ENCODE assay signal across 11 cellular contexts in the genomic region with DNA sequence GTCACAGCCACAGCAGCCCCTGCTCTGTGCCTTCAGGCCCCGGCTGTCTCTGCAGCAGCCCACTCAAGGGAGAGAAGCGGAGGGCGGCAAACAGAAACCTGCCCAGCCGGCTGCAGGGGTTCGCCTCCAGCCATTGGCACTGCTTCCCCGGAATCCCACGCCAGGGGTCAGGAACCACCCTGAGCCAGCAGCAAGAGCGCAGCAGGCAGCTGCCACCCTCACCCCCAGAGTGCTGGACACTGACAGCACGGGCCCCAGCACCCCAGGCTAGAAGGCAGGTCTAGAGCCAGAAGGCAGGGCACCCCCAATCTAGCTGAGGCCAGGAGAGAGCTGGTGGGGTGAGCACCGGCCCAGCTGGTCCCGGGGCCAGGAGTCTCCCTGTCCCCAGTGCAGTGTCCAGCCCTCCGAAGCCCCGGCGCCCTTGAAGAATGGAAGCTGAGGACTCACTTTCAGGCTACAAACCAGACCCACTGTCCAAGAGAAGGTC. TPM values are rescaled to one million over a fixed set of nuclear protein-coding genes. Genes with fewer than 3 reads are reported as not detected.
DNase-seq lines count a peak whose midpoint lies in the region; ATAC-seq and TF ChIP-seq lines count a peak whose summit lies in the region.
"Had no signal": no experiment of that assay in that cellular context is flagged by ENCODE, and none has a peak within 500 bp of the region (broad histone marks: within the 10 kb centered on the region; RNA-seq: fewer than 3 reads in every experiment).

No MANE protein-coding gene starts in this region.

- H3K4me1 Mint-ChIP-seq in activated CD4-positive, alpha-beta memory T cell treated with anti-CD3 and anti-CD28 coated beads, Interleukin-2, amount 10 ng/mL, durations not matched to agents 7 days and 5 days = peaks cover 57% of the 10 kb centered on the region
- H3K4me1 Mint-ChIP-seq in memory B cell = peaks cover 52% of the 10 kb centered on the region

- peak overlapping the region; percentile 13 for H3K4me3 Mint-ChIP-seq in activated CD4-positive, alpha-beta memory T cell treated with anti-CD3 and anti-CD28 coated beads, Interleukin-2, amount 10 ng/mL, durations not matched to agents 7 days and 5 days
- no peak overlapping the region for H3K4me3 Mint-ChIP-seq in memory B cell

- no peaks in the 10 kb centered on the region for H3K9me3 ChIP-seq in tibial nerve

- peaks cover 0 to 45% (median 0%) of the 10 kb centered on the region in 3 donors for H3K36me3 ChIP-seq in tibial nerve

- peak overlapping the region in 3 of 4 donors; percentile 39 to 97 (median 71) for H3K27ac ChIP-seq in tibial nerve

- 81 to 84% methylated on average over 10 to 13 of the region's 14 CpGs for WGBS in tibial nerve, 2 donors

- H3K27me3 ChIP-seq in tibial nerve = no peaks in the 10 kb centered on the region

- POLR2A ChIA-PET in activated CD4-positive, alpha-beta memory T cell treated with anti-CD3 and anti-CD28 coated beads, Interleukin-2, amount 10 ng/mL, durations not matched to agents 7 days and 5 days (lab: Charles Lee) = interaction anchor here (0.7 to 22.6 kb wide), 13 partner anchors 9 to 254 kb away, joined by 3 to 1335 read pairs (median 37); partner anchors contain the start of genes EXOC7, FOXJ1, RNF157 and SRP68

- H3K27ac Mint-ChIP-seq in activated CD4-positive, alpha-beta memory T cell treated with anti-CD3 and anti-CD28 coated beads, Interleukin-2, amount 10 ng/mL, durations not matched to agents 7 days and 5 days = peak overlapping the region; percentile 93
- H3K27ac Mint-ChIP-seq in memory B cell = peak overlapping the region; percentile 90

- no peak for TF ChIP-seq POLR2A in tibial nerve (IDR thresholded peaks at IDR 0.05)

- no peak overlapping the region for H3K4me3 ChIP-seq in tibial nerve

- peaks cover 2 to 59% (median 39%) of the 10 kb centered on the region in 4 donors for H3K4me1 ChIP-seq in tibial nerve

- TF ChIP-seq EP300 in tibial nerve (IDR thresholded peaks at IDR 0.05) = no peak

- CTCF ChIA-PET in activated CD4-positive, alpha-beta memory T cell treated with anti-CD3 and anti-CD28 coated beads, Interleukin-2, amount 10 ng/mL, durations not matched to agents 7 days and 5 days (lab: Charles Lee) = interaction anchor here (1.2 to 2.3 kb wide), 4 partner anchors 81 to 147 kb away, joined by 3 to 10 read pairs (median 8); no protein-coding TSS in a partner anchor

- no peak for TF ChIP-seq CTCF in tibial nerve (IDR thresholded peaks at IDR 0.05)

- intact Hi-C loops in Right ventricle myocardium inferior (cut with DNase I) = no loop called here
- intact Hi-C loops in left cardiac atrium (cut with DNase I) = loop anchor here in 1 of 2 donors (10.0 kb wide), 1 partner anchor 89 kb away; no protein-coding TSS in a partner anchor

- no peaks in the 10 kb centered on the region for H3K9me3 Mint-ChIP-seq in activated CD4-positive, alpha-beta memory T cell treated with anti-CD3 and anti-CD28 coated beads, Interleukin-2, amount 10 ng/mL, durations not matched to agents 7 days and 5 days
- H3K9me3 Mint-ChIP-seq in memory B cell = no peaks in the 10 kb centered on the region

- H3K27me3 Mint-ChIP-seq in activated CD4-positive, alpha-beta memory T cell treated with anti-CD3 and anti-CD28 coated beads, Interleukin-2, amount 10 ng/mL, durations not matched to agents 7 days and 5 days = no peaks in the 10 kb centered on the region
- H3K27me3 Mint-ChIP-seq in memory B cell = no peaks in the 10 kb centered on the region

- peaks cover 38% of the 10 kb centered on the region for H3K36me3 Mint-ChIP-seq in activated CD4-positive, alpha-beta memory T cell treated with anti-CD3 and anti-CD28 coated beads, Interleukin-2, amount 10 ng/mL, durations not matched to agents 7 days and 5 days (ENCODE audit: low read depth)
- no peaks in the 10 kb centered on the region for H3K36me3 Mint-ChIP-seq in memory B cell

- ATAC-seq in Right ventricle myocardium inferior = no peak
- ATAC-seq in left cardiac atrium = no peak
- no peak for ATAC-seq in memory B cell (ENCODE audit: low read depth)
- no peak for ATAC-seq in GM21423 (IDR thresholded peaks at IDR 0.05; ENCODE audit: unreplicated experiment)

- DNase-seq in Right ventricle myocardium inferior (ENCODE audit: missing footprints) (peak; percentile 65), left cardiac atrium (no peak), memory B cell (ENCODE audit: low spot score in 2 of 2) (peak in 1 of 2 donors; percentile 18), tibial nerve (ENCODE audit: low spot score in 2 of 2) (no peak), NCI-H2227 treated with DMSO at 0.1 percent for 48 hours (lab: John Stamatoyannopoulos, UW) (no peak), NCI-H1092 treated with DMSO at 0.1 percent for 48 hours (lab: John Stamatoyannopoulos, UW) (no peak)
- DNase-seq in activated CD4-positive, alpha-beta memory T cell treated with anti-CD3 and anti-CD28 coated beads, Interleukin-2, amount 10 ng/mL, durations not matched to agents 7 days and 5 days = peak; percentile 31
- DNase-seq: amygdala; effector CD4-positive, alpha-beta T cell; GF-D8 had no signal

RNA-seq across cellular contexts. Expression of gene UBALD2, which starts 8.3 kb away (rescaled TPM):
- total RNA-seq in Right ventricle myocardium inferior = 30.4 TPM
- total RNA-seq in left cardiac atrium = 10 to 100 TPM; 21.3 to 30.8 TPM
- 100 to 1,000 TPM; 524 to 546 TPM for total RNA-seq in activated CD4-positive, alpha-beta memory T cell treated with anti-CD3 and anti-CD28 coated beads, Interleukin-2, amount 10 ng/mL, durations not matched to agents 7 days and 5 days
- total RNA-seq in tibial nerve = 10 to 100 TPM; 12.7 to 26.9 (median 20.4) TPM

RNA-seq across cellular contexts. Expression of gene RNF157, which starts 33.2 kb away (rescaled TPM):
- 19.4 TPM for total RNA-seq in Right ventricle myocardium inferior
- 10 to 100 TPM; 11.1 to 19.9 TPM for total RNA-seq in left cardiac atrium
- 10 to 100 TPM; 79.8 to 83.9 TPM for total RNA-seq in activated CD4-positive, alpha-beta memory T cell treated with anti-CD3 and anti-CD28 coated beads, Interleukin-2, amount 10 ng/mL, durations not matched to agents 7 days and 5 days
- total RNA-seq in tibial nerve = 10 to 100 TPM; 11.1 to 18.9 (median 15.2) TPM

RNA-seq across cellular contexts. Expression of gene QRICH2, which starts 34.6 kb away (rescaled TPM):
- total RNA-seq in Right ventricle myocardium inferior = 3.6 TPM
- 1 to 10 TPM; 1.9 to 3.9 TPM for total RNA-seq in left cardiac atrium
- 1 to 10 TPM; 1.4 to 1.9 TPM for total RNA-seq in activated CD4-positive, alpha-beta memory T cell treated with anti-CD3 and anti-CD28 coated beads, Interleukin-2, amount 10 ng/mL, durations not matched to agents 7 days and 5 days
- total RNA-seq in tibial nerve = 1 to 10 TPM; 2.0 to 8.4 (median 5.2) TPM

Comparison
In these comparisons a context has a peak if more than half of its experiments do, and no peak if none do; other contexts are left out.
1. DNase-seq: peak in Right ventricle myocardium inferior (single experiment) and activated CD4-positive, alpha-beta memory T cell treated with anti-CD3 and anti-CD28 coated beads, Interleukin-2, amount 10 ng/mL, durations not matched to agents 7 days and 5 days (single experiment); none in left cardiac atrium (single experiment), tibial nerve (0 of 2), NCI-H2227 treated with DMSO at 0.1 percent for 48 hours (single experiment) and NCI-H1092 treated with DMSO at 0.1 percent for 48 hours (single experiment).
2. RNA of gene UBALD2, which starts 8.3 kb away (total RNA-seq): 524 to 546 TPM in activated CD4-positive, alpha-beta memory T cell treated with anti-CD3 and anti-CD28 coated beads, Interleukin-2, amount 10 ng/mL, durations not matched to agents 7 days and 5 days; 21.3 to 30.8 TPM in left cardiac atrium, 30.4 TPM in Right ventricle myocardium inferior (single experiment) and 12.7 to 26.9 TPM in tibial nerve; every median in the first group is over 10 times any median in the second.